Comparison of ENCODE assay signal across 8 cellular contexts in genomic region chr11:68038718-68039525, GRCh38. TPM values are rescaled to one million over a fixed set of nuclear protein-coding genes. Genes with fewer than 3 reads are reported as not detected.
DNase-seq lines count a peak whose midpoint lies in the region; ATAC-seq and TF ChIP-seq lines count a peak whose summit lies in the region.

TSS of gene TCIRG1 (plus strand) at chr11:68039025. CDS start at chr11:68041272, 2,247 bp downstream.

- intact Hi-C loops in left ventricle myocardium inferior (cut with micrococcal nuclease) = no loop called here

- no peaks in the 10 kb centered on the region for H3K9me3 ChIP-seq in left ventricle myocardium inferior (replicated peaks)

- no peaks in the 10 kb centered on the region for H3K27me3 ChIP-seq in left ventricle myocardium inferior (ENCODE audit: low read depth)

- peak; percentile 45 for ATAC-seq in HG03342 (IDR thresholded peaks at IDR 0.05; ENCODE audit: unreplicated experiment)
- ATAC-seq in GM19035 (IDR thresholded peaks at IDR 0.05; ENCODE audit: unreplicated experiment) = no peak

- H3K27ac ChIP-seq in left ventricle myocardium inferior (replicated peaks) = peak within 1 kb of the TSS; percentile 94

- peaks cover 29% of the 10 kb centered on the region for H3K36me3 ChIP-seq in left ventricle myocardium inferior

- peaks cover 67% of the 10 kb centered on the region for H3K4me1 ChIP-seq in left ventricle myocardium inferior

- peak within 1 kb of the TSS; percentile 78 for H3K4me3 ChIP-seq in left ventricle myocardium inferior

- peak; percentile 28 for TF ChIP-seq CTCF in left ventricle myocardium inferior (IDR thresholded peaks at IDR 0.05; ENCODE audit: borderline replicate concordance)

- peak; percentile 97 for DNase-seq in GM03348 (ENCODE audit: low spot score)
- DNase-seq in SW480 (ENCODE audit: low spot score) = peak; percentile 37
- DNase-seq in amniotic epithelial cell (ENCODE audit: low read depth) = peak; percentile 77
- peak; percentile 90 for DNase-seq in left ventricle myocardium inferior
- peak; percentile 52 for DNase-seq in pulmonary artery endothelial cell (ENCODE audit: low read depth, low spot score)
- DNase-seq in NCI-H1105 treated with DMSO at 0.1 percent for 48 hours (lab: John Stamatoyannopoulos, UW) = no peak

RNA-seq across cellular contexts. Expression of gene TCIRG1, which starts in this region (rescaled TPM):
- total RNA-seq in left ventricle myocardium inferior = 23.4 TPM
- total RNA-seq in pulmonary artery endothelial cell = 50.6 and 71.3 TPM in 2 replicates
